Comparison of ENCODE assay signal across 1 cellular context in the genomic region with DNA sequence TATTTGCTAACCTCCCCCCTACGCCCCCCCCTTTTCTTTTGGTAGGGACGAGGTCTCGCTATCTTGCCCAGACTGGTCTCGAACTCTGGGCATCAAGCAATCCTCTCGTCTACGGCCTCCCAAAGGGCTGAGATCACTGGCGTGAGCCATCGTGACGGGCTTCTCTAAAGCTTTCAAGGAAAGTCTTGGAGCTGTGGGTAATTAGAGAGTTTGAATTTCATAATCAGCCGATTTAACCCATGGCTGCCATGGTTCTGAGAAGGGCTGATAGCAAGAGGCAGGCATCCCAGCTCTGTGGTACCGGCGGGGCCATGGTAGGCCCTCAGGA.
TF ChIP-seq lines count a peak whose summit lies in the region.

No MANE protein-coding gene starts in this region.

TF ChIP-seq in GM23338, 12 proteins besides CTCF, POLR2A, EP300 and RAD21 (continued from another document):
- TF ChIP-seq, protein P1, sequence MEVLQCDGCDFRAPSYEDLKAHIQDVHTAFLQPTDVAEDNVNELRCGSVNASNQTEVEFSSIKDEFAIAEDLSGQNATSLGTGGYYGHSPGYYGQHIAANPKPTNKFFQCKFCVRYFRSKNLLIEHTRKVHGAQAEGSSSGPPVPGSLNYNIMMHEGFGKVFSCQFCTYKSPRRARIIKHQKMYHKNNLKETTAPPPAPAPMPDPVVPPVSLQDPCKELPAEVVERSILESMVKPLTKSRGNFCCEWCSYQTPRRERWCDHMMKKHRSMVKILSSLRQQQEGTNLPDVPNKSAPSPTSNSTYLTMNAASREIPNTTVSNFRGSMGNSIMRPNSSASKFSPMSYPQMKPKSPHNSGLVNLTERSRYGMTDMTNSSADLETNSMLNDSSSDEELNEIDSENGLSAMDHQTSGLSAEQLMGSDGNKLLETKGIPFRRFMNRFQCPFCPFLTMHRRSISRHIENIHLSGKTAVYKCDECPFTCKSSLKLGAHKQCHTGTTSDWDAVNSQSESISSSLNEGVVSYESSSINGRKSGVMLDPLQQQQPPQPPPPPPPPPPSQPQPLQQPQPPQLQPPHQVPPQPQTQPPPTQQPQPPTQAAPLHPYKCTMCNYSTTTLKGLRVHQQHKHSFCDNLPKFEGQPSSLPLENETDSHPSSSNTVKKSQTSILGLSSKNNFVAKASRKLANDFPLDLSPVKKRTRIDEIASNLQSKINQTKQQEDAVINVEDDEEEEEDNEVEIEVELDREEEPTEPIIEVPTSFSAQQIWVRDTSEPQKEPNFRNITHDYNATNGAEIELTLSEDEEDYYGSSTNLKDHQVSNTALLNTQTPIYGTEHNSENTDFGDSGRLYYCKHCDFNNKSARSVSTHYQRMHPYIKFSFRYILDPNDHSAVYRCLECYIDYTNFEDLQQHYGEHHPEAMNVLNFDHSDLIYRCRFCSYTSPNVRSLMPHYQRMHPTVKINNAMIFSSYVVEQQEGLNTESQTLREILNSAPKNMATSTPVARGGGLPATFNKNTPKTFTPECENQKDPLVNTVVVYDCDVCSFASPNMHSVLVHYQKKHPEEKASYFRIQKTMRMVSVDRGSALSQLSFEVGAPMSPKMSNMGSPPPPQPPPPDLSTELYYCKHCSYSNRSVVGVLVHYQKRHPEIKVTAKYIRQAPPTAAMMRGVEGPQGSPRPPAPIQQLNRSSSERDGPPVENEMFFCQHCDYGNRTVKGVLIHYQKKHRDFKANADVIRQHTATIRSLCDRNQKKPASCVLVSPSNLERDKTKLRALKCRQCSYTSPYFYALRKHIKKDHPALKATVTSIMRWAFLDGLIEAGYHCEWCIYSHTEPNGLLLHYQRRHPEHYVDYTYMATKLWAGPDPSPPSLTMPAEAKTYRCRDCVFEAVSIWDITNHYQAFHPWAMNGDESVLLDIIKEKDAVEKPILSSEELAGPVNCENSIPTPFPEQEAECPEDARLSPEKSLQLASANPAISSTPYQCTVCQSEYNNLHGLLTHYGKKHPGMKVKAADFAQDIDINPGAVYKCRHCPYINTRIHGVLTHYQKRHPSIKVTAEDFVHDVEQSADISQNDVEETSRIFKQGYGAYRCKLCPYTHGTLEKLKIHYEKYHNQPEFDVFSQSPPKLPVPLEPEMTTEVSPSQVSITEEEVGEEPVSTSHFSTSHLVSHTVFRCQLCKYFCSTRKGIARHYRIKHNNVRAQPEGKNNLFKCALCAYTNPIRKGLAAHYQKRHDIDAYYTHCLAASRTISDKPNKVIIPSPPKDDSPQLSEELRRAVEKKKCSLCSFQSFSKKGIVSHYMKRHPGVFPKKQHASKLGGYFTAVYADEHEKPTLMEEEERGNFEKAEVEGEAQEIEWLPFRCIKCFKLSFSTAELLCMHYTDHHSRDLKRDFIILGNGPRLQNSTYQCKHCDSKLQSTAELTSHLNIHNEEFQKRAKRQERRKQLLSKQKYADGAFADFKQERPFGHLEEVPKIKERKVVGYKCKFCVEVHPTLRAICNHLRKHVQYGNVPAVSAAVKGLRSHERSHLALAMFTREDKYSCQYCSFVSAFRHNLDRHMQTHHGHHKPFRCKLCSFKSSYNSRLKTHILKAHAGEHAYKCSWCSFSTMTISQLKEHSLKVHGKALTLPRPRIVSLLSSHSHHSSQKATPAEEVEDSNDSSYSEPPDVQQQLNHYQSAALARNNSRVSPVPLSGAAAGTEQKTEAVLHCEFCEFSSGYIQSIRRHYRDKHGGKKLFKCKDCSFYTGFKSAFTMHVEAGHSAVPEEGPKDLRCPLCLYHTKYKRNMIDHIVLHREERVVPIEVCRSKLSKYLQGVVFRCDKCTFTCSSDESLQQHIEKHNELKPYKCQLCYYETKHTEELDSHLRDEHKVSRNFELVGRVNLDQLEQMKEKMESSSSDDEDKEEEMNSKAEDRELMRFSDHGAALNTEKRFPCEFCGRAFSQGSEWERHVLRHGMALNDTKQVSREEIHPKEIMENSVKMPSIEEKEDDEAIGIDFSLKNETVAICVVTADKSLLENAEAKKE (CRISPR knock-in tag; IDR thresholded peaks at IDR 0.05): no peak
- no peak for TF ChIP-seq POLR2AphosphoS5 (IDR thresholded peaks at IDR 0.05; ENCODE audit: low read depth)
- TF ChIP-seq, protein P2, sequence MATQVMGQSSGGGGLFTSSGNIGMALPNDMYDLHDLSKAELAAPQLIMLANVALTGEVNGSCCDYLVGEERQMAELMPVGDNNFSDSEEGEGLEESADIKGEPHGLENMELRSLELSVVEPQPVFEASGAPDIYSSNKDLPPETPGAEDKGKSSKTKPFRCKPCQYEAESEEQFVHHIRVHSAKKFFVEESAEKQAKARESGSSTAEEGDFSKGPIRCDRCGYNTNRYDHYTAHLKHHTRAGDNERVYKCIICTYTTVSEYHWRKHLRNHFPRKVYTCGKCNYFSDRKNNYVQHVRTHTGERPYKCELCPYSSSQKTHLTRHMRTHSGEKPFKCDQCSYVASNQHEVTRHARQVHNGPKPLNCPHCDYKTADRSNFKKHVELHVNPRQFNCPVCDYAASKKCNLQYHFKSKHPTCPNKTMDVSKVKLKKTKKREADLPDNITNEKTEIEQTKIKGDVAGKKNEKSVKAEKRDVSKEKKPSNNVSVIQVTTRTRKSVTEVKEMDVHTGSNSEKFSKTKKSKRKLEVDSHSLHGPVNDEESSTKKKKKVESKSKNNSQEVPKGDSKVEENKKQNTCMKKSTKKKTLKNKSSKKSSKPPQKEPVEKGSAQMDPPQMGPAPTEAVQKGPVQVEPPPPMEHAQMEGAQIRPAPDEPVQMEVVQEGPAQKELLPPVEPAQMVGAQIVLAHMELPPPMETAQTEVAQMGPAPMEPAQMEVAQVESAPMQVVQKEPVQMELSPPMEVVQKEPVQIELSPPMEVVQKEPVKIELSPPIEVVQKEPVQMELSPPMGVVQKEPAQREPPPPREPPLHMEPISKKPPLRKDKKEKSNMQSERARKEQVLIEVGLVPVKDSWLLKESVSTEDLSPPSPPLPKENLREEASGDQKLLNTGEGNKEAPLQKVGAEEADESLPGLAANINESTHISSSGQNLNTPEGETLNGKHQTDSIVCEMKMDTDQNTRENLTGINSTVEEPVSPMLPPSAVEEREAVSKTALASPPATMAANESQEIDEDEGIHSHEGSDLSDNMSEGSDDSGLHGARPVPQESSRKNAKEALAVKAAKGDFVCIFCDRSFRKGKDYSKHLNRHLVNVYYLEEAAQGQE (IDR thresholded peaks at IDR 0.05; ENCODE audit: unreplicated experiment): no peak
- no peak for TF ChIP-seq CREB1 (CRISPR knock-in tag; IDR thresholded peaks at IDR 0.05; ENCODE audit: low read depth)
- TF ChIP-seq EZH2 (IDR thresholded peaks at IDR 0.05; ENCODE audit: low read depth, unreplicated experiment): no peak
- TF ChIP-seq JUNB (IDR thresholded peaks at IDR 0.05; ENCODE audit: unreplicated experiment): no peak
- TF ChIP-seq ZNF114 (CRISPR knock-in tag; IDR thresholded peaks at IDR 0.05): no peak
- no peak for TF ChIP-seq STAT1 (IDR thresholded peaks at IDR 0.05; ENCODE audit: unreplicated experiment)
- TF ChIP-seq EZH2phosphoT487 (IDR thresholded peaks at IDR 0.05; ENCODE audit: unreplicated experiment): no peak
- TF ChIP-seq, protein P3, sequence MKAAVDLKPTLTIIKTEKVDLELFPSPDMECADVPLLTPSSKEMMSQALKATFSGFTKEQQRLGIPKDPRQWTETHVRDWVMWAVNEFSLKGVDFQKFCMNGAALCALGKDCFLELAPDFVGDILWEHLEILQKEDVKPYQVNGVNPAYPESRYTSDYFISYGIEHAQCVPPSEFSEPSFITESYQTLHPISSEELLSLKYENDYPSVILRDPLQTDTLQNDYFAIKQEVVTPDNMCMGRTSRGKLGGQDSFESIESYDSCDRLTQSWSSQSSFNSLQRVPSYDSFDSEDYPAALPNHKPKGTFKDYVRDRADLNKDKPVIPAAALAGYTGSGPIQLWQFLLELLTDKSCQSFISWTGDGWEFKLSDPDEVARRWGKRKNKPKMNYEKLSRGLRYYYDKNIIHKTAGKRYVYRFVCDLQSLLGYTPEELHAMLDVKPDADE (IDR thresholded peaks at IDR 0.05): no peak
- TF ChIP-seq NANOG (IDR thresholded peaks at IDR 0.05; ENCODE audit: borderline replicate concordance): no peak
